In the genomic region with DNA sequence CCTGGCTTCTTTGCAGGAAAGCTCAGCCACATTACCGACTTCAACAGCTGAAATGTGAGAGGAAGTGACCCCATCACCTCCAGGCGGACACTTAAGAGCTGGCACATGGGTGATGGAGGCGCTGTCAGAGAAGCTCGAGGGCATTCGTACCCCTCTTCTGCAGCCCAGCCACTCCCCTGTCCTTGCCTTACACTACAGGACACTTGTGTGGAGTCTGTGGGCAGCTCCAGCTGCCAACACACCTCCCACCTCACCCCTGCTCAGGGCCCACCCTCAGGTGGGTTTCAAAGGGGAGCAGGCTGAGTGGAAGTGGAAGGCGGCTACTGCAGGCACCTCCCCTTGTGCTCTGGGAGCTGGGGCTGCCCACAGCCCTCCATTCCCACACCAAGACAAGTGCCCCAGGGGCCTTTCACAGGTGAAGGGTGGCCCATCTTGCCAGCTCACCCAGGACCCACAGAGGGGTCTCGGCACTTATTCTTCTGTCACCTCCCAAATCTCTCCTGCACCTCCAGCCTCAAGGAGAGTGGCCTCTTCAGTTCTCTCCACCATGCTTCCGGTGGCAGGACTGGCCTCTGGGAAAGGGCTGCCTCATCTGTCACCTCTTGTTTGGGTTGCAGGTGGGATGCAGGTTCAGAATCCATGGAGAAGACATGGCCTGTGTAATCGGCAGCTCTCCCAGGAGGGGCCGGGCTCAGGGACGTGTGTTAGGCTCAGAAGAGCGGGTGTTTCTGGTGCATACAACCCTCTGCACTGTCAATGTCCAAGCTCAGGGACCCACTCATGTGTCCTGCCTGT, we compare ENCODE assay signal across 1 cellular context.
TF ChIP-seq lines count a peak whose summit lies in the region.

No MANE protein-coding gene starts in this region.

TF ChIP-seq in GM12891, 5 proteins besides CTCF, POLR2A, EP300 and RAD21:
- TF ChIP-seq POLR2AphosphoS5 (IDR thresholded peaks at IDR 0.05; ENCODE audit: low read depth, low read length) (no peak), TAF1 (IDR thresholded peaks at IDR 0.05; ENCODE audit: low read depth, low read length) (no peak), POU2F2 (IDR thresholded peaks at IDR 0.05; ENCODE audit: low read depth, low read length) (no peak), PAX5 (IDR thresholded peaks at IDR 0.05; ENCODE audit: insufficient read depth, low read length, severe bottlenecking) (no peak), SPI1 (IDR thresholded peaks at IDR 0.05; ENCODE audit: low read depth, low read length) (no peak)
